ENCODE assay signal across 20 cellular contexts in genomic region chr10:116835658-116836057, GRCh38. TPM values are rescaled to one million over a fixed set of nuclear protein-coding genes. Genes with fewer than 3 reads are reported as not detected.
DNase-seq lines count a peak whose midpoint lies in the region; TF ChIP-seq lines count a peak whose summit lies in the region.
"Had no signal": no experiment of that assay in that cellular context is flagged by ENCODE, and none has a peak within 500 bp of the region (broad histone marks: within the 10 kb centered on the region; RNA-seq: fewer than 3 reads in every experiment).

No MANE protein-coding gene starts in this region.

- 31% methylated on average over 7 of the region's 7 CpGs for WGBS in HUES64
- WGBS in endodermal cell (ENCODE audit: insufficient coverage in 1 of 2, insufficient read length in 1 of 2), 2 experiments, result 37 to 42% methylated on average over 7 of the region's 7 CpGs

- H3K9ac ChIP-seq in HUES64 (ENCODE audit: low read depth, low read length), result peak overlapping the region; percentile 4; the same call in 1 of the 2 replicates
- H3K9ac ChIP-seq in endodermal cell (ENCODE audit: extremely low read depth, low read length, poor library complexity, severe bottlenecking), result no peak overlapping the region
- H3K9ac ChIP-seq in neural progenitor cell, result no peak overlapping the region
- H3K9ac ChIP-seq: BLaER1 had no signal

- H3K27me3 Mint-ChIP-seq in endodermal cell (ENCODE audit: insufficient read depth) (no peaks in the 10 kb centered on the region), neural progenitor cell (ENCODE audit: insufficient read depth, low read depth) (peaks cover 4% of the 10 kb centered on the region)
- H3K27me3 Mint-ChIP-seq: CD4-positive, CD25-positive, alpha-beta regulatory T cell had no signal

- H3K9me3 ChIP-seq in HUES64 (ENCODE audit: insufficient read depth, low read depth, low read length), result no peaks in the 10 kb centered on the region
- no peaks in the 10 kb centered on the region for H3K9me3 ChIP-seq in endodermal cell (ENCODE audit: control insufficient read depth, low read length)
- H3K9me3 ChIP-seq in neural progenitor cell (ENCODE audit: low read depth), result no peaks in the 10 kb centered on the region
- H3K9me3 ChIP-seq in BE2C, result no peaks in the 10 kb centered on the region
- H3K9me3 ChIP-seq: BLaER1, SJCRH30 had no signal

- peaks cover 13% of the 10 kb centered on the region for H4K20me1 ChIP-seq in neural progenitor cell (ENCODE audit: low read depth)
- H4K20me1 ChIP-seq: BLaER1 had no signal

- H3K4me1 ChIP-seq in HUES64 (ENCODE audit: insufficient read depth, low read length), result peaks cover 74% of the 10 kb centered on the region
- H3K4me1 ChIP-seq in endodermal cell (ENCODE audit: control insufficient read depth, insufficient read depth, low read length), result peaks cover 20% of the 10 kb centered on the region
- H3K4me1 ChIP-seq in neural progenitor cell, result peaks cover 73% of the 10 kb centered on the region
- no peaks in the 10 kb centered on the region for H3K4me1 ChIP-seq in BE2C
- H3K4me1 ChIP-seq: BLaER1, SJCRH30 had no signal

- H3K4me1 Mint-ChIP-seq in endodermal cell (peaks cover 73% of the 10 kb centered on the region), neural progenitor cell (peaks cover 62% of the 10 kb centered on the region)

- DNase-seq in NCI-H2227 treated with DMSO at 0.1 percent for 48 hours (lab: John Stamatoyannopoulos, UW), result peak; percentile 88
- no peak for DNase-seq in NCI-H2227 (lab: John Stamatoyannopoulos, UW; ENCODE audit: unreplicated experiment)
- DNase-seq in endodermal cell, result peak; percentile 53
- DNase-seq in neural progenitor cell (ENCODE audit: low spot score), result no peak
- no peak for DNase-seq in BE2C
- no peak for DNase-seq in NCI-H510A treated with DMSO at 0.1 percent for 48 hours (lab: John Stamatoyannopoulos, UW)
- DNase-seq in KG1 (lab: John Stamatoyannopoulos, UW), result no peak
- DNase-seq: CD4-positive, CD25-positive, alpha-beta regulatory T cell; HCEC 1CT; Kasumi-1; MV-4-11; NCI-H1105; NCI-H1436 treated with DMSO at 0.1 percent for 48 hours; NCI-H226; SJCRH30 had no signal

- H3K4me3 ChIP-seq in HUES64 (ENCODE audit: low read length), result peak overlapping the region; percentile 17; the same call in 1 of the 2 replicates
- no peak overlapping the region for H3K4me3 ChIP-seq in endodermal cell (ENCODE audit: low read length)
- H3K4me3 ChIP-seq in neural progenitor cell, result peak overlapping the region; percentile 23
- H3K4me3 ChIP-seq in BE2C (ENCODE audit: low read depth, low read length), result no peak overlapping the region
- H3K4me3 ChIP-seq: BLaER1, SJCRH30 had no signal

- no peak overlapping the region for H2AFZ ChIP-seq in neural progenitor cell (replicated peaks)

- H3K79me2 ChIP-seq in neural progenitor cell (ENCODE audit: low read depth), result no peaks in the 10 kb centered on the region

- H3F3A ChIP-seq in neural progenitor cell (ENCODE audit: low read depth), result peaks cover 46% of the 10 kb centered on the region

- H3K36me3 ChIP-seq in HUES64 (ENCODE audit: insufficient read depth, low read length) (no peaks in the 10 kb centered on the region), endodermal cell (ENCODE audit: control insufficient read depth, insufficient read depth, low read length) (no peaks in the 10 kb centered on the region), neural progenitor cell (no peaks in the 10 kb centered on the region), BE2C (no peaks in the 10 kb centered on the region)
- H3K36me3 ChIP-seq: BLaER1, SJCRH30 had no signal

- H3K9me3 Mint-ChIP-seq in endodermal cell, result no peaks in the 10 kb centered on the region
- H3K9me3 Mint-ChIP-seq in neural progenitor cell, result no peaks in the 10 kb centered on the region

- H3K4me3 Mint-ChIP-seq in endodermal cell (peak overlapping the region; percentile 20), neural progenitor cell (no peak overlapping the region)
- H3K4me3 Mint-ChIP-seq: CD4-positive, CD25-positive, alpha-beta regulatory T cell had no signal

- peak overlapping the region; percentile 70 for H3K4me2 ChIP-seq in neural progenitor cell
- H3K4me2 ChIP-seq: BLaER1 had no signal

- peaks cover 19% of the 10 kb centered on the region for H3K36me3 Mint-ChIP-seq in endodermal cell (ENCODE audit: low read depth)
- H3K36me3 Mint-ChIP-seq in neural progenitor cell, result peaks cover 6% of the 10 kb centered on the region
- H3K36me3 Mint-ChIP-seq: CD4-positive, CD25-positive, alpha-beta regulatory T cell had no signal

- TF ChIP-seq CTCF in endodermal cell (conservative IDR thresholded peaks at IDR 0.05) (no peak), neural progenitor cell (IDR thresholded peaks at IDR 0.05) (no peak), BE2C (IDR thresholded peaks at IDR 0.05; ENCODE audit: low read depth, low read length) (no peak)

- H3K27me3 ChIP-seq in HUES64 (ENCODE audit: insufficient read depth, low read length) (no peaks in the 10 kb centered on the region), endodermal cell (ENCODE audit: control insufficient read depth, insufficient read depth, low read length, poor library complexity, severe bottlenecking) (no peaks in the 10 kb centered on the region), neural progenitor cell (no peaks in the 10 kb centered on the region), BE2C (peaks cover 9% of the 10 kb centered on the region)
- H3K27me3 ChIP-seq: BLaER1 had no signal

- peak overlapping the region; percentile 84 for H3K27ac Mint-ChIP-seq in endodermal cell
- H3K27ac Mint-ChIP-seq in neural progenitor cell, result peak overlapping the region; percentile 24
- H3K27ac Mint-ChIP-seq: CD4-positive, CD25-positive, alpha-beta regulatory T cell had no signal

- peak overlapping the region; percentile 75; the same call in 1 of the 2 replicates for H3K27ac ChIP-seq in HUES64 (ENCODE audit: low read depth, low read length)
- no peak overlapping the region for H3K27ac ChIP-seq in endodermal cell (ENCODE audit: low read depth, low read length)
- H3K27ac ChIP-seq in neural progenitor cell, result no peak overlapping the region
- H3K27ac ChIP-seq: 22Rv1, BLaER1, SJCRH30 had no signal

RNA-seq across cellular contexts. Expression of gene ENO4, which starts 13.6 kb away (rescaled TPM):
- polyA plus RNA-seq in HUES64 (2013, experiment 1 of 2), result 1.1 TPM
- polyA plus RNA-seq in HUES64 (2013, experiment 2 of 2), result 0.63 TPM
- total RNA-seq in endodermal cell (1 to 10 TPM; 1.1 to 2.2 TPM), neural progenitor cell (ENCODE audit: low replicate concordance) (0.84 and 10.0 TPM in 2 replicates)
- polyA plus RNA-seq in endodermal cell (2013, experiment 1 of 2), result 0.53 TPM
- polyA plus RNA-seq in endodermal cell (2013, experiment 2 of 2), result 1.7 TPM
- polyA plus RNA-seq in BE2C (2012; ENCODE audit: insufficient read depth, insufficient read length, low read depth), result not detected
- total RNA-seq: CD4-positive, CD25-positive, alpha-beta regulatory T cell; HepG2; M059J had no signal
- polyA plus RNA-seq: CD4-positive, CD25-positive, alpha-beta regulatory T cell; HepG2 had no signal

Comparison
In these comparisons a context has a peak if more than half of its experiments do, and no peak if none do; other contexts are left out.
1. DNase-seq: peak in NCI-H2227 treated with DMSO at 0.1 percent for 48 hours (single experiment) and endodermal cell (single experiment); none in NCI-H2227 (single experiment), neural progenitor cell (single experiment), BE2C (single experiment), NCI-H510A treated with DMSO at 0.1 percent for 48 hours (single experiment) and KG1 (single experiment).
2. H3K4me3 ChIP-seq: peak in HUES64 (single experiment) and neural progenitor cell (single experiment); none in endodermal cell (single experiment) and BE2C (single experiment).